ENCODE assay signal across 9 cellular contexts in the genomic region with DNA sequence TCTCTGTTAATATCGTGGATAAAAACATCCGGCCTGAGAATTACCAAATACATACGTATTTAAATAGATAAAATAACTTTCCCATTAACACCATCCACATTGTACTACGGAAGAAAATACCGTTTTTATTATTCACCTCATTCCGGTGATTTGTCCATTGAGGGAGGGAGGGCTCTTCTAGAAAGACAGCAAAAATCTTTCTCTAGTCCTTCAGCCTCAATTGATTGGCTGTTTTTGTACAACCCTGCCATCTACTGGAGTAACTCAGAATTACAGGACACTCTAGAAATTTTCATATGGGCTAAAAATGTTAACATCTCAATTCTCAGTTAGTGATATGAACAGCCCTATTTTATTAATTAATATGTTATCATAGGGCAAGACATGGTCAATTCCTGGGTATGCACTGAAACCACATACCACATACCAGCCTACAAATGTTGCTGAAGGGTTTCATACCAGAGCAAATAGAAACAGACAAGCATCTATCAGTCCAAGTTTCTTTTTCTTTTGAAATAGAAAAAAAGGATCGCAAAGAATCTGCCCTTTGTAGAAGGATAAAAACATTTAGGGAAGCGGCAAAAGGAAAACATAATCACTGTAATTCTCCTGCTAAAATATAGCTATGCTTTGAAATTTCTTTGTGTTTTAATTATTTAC. TPM values are rescaled to one million over a fixed set of nuclear protein-coding genes. Genes with fewer than 3 reads are reported as not detected.
DNase-seq lines count a peak whose midpoint lies in the region; ATAC-seq and TF ChIP-seq lines count a peak whose summit lies in the region.
"Had no signal": no experiment of that assay in that cellular context is flagged by ENCODE, and none has a peak within 500 bp of the region (broad histone marks: within the 10 kb centered on the region; RNA-seq: fewer than 3 reads in every experiment).

No MANE protein-coding gene starts in this region.

- DNase-seq in DMS 273 treated with DMSO at 0.1 percent for 48 hours (lab: John Stamatoyannopoulos, UW): peak; percentile 21
- peak; percentile 73 for DNase-seq in M059J (ENCODE audit: low read depth)
- DNase-seq in SJCRH30: peak; percentile 8 to 79
- no peak for DNase-seq in mesothelial cell of epicardium (ENCODE audit: low spot score in 2 of 2, unreplicated experiment in 2 of 2)

- no peaks in the 10 kb centered on the region for H3K36me3 Mint-ChIP-seq in mesothelial cell of epicardium

- H3K27ac Mint-ChIP-seq in mesothelial cell of epicardium: no peak overlapping the region
- H3K27ac Mint-ChIP-seq: stimulated activated naive CD8-positive, alpha-beta T cell treated with anti-CD3 and anti-CD28 coated beads, Interleukin-15, Interleukin-2, amounts not matched to agents 100 ng/mL and 50 ng/mL, for 24 hours had no signal

- peaks cover 35% of the 10 kb centered on the region for H3K27me3 Mint-ChIP-seq in mesothelial cell of epicardium (ENCODE audit: low read depth)

- H3K4me3 ChIP-seq in SJCRH30 (peak overlapping the region; percentile 19; the same call in 1 of the 2 replicates), endocrine pancreas (ENCODE audit: control insufficient read depth, insufficient read depth, low read length) (peak overlapping the region; percentile 17)

- peaks cover 2% of the 10 kb centered on the region for H3K4me1 Mint-ChIP-seq in mesothelial cell of epicardium

- H3K4me1 ChIP-seq in SJCRH30: no peaks in the 10 kb centered on the region
- no peaks in the 10 kb centered on the region for H3K4me1 ChIP-seq in endocrine pancreas (ENCODE audit: control insufficient read depth, insufficient read depth, low read length)

- H3K27me3 ChIP-seq in SJCRH30 (no peaks in the 10 kb centered on the region; the same call in 1 of the 2 replicates), endocrine pancreas (ENCODE audit: control insufficient read depth, insufficient read depth, low read length) (peaks cover 6% of the 10 kb centered on the region)

- H3K27ac ChIP-seq in SJCRH30: no peak overlapping the region

- peak; percentile 88 for TF ChIP-seq CTCF in mesothelial cell of epicardium (IDR thresholded peaks at IDR 0.05; ENCODE audit: unreplicated experiment)

- H3K9me3 ChIP-seq in SJCRH30 (replicated peaks) (no peaks in the 10 kb centered on the region), endocrine pancreas (ENCODE audit: control insufficient read depth, low read length) (no peaks in the 10 kb centered on the region)

- peak overlapping the region; percentile 53 for H3K4me3 Mint-ChIP-seq in mesothelial cell of epicardium
- H3K4me3 Mint-ChIP-seq: stimulated activated naive CD8-positive, alpha-beta T cell treated with anti-CD3 and anti-CD28 coated beads, Interleukin-15, Interleukin-2, amounts not matched to agents 100 ng/mL and 50 ng/mL, for 24 hours had no signal

- no peak overlapping the region for H3K9ac ChIP-seq in endocrine pancreas (ENCODE audit: control insufficient read depth, insufficient read depth, low read length)

- H3K36me3 ChIP-seq in SJCRH30 (no peaks in the 10 kb centered on the region), endocrine pancreas (ENCODE audit: control insufficient read depth, insufficient read depth, low read length) (no peaks in the 10 kb centered on the region)

- H3K9me3 Mint-ChIP-seq in mesothelial cell of epicardium: no peaks in the 10 kb centered on the region
- H3K9me3 Mint-ChIP-seq: stimulated activated naive CD8-positive, alpha-beta T cell treated with anti-CD3 and anti-CD28 coated beads, Interleukin-15, Interleukin-2, amounts not matched to agents 100 ng/mL and 50 ng/mL, for 24 hours had no signal

- ATAC-seq in GM19351 (IDR thresholded peaks at IDR 0.05; ENCODE audit: unreplicated experiment) (peak; percentile 78), GM19467 (IDR thresholded peaks at IDR 0.05; ENCODE audit: unreplicated experiment) (no peak), HG03097 (IDR thresholded peaks at IDR 0.05; ENCODE audit: low FRiP score, unreplicated experiment) (no peak)

RNA-seq across cellular contexts. Expression of gene CDCA7L, which starts 55.8 kb away (rescaled TPM):
- total RNA-seq in M059J (2014; rRNA removed; shearing (Covaris generic)): 37.9 and 57.8 TPM in 2 replicates
- total RNA-seq in SJCRH30 (2014; rRNA removed; shearing (Covaris generic)): 107 and 114 TPM in 2 replicates
- total RNA-seq in mesothelial cell of epicardium: 25.6 to 28.6 TPM (median 26.5 TPM) in 3 replicates

Comparison
In these comparisons a context has a peak if more than half of its experiments do, and no peak if none do; other contexts are left out.
1. DNase-seq: peak in DMS 273 treated with DMSO at 0.1 percent for 48 hours (single experiment), M059J (single experiment) and SJCRH30 (2 of 2); none in mesothelial cell of epicardium (0 of 2).